Comparison of ENCODE assay signal across 19 cellular contexts in genomic region chr12:69901141-69901900, GRCh38.
A peak's percentile ranks its signal among the peaks of the same experiment; 100 is the strongest.
DNase-seq lines count a peak whose midpoint lies in the region; TF ChIP-seq lines count a peak whose summit lies in the region.
"Had no signal": no experiment of that assay in that cellular context is flagged by ENCODE, and none has a peak within 500 bp of the region (broad histone marks: within the 10 kb centered on the region; RNA-seq: fewer than 3 reads in every experiment).

No MANE protein-coding gene starts in this region.

- no peaks in the 10 kb centered on the region for H3K9me3 ChIP-seq in OCI-LY1 (ENCODE audit: low read length)
- H3K9me3 ChIP-seq: Caco-2, left ventricle myocardium inferior, SJCRH30, suprapubic skin had no signal

- H3K27me3 ChIP-seq in BJ (ENCODE audit: control insufficient read depth, insufficient read depth, low read length) (no peaks in the 10 kb centered on the region), OCI-LY1 (ENCODE audit: insufficient read depth, low read length) (no peaks in the 10 kb centered on the region)
- H3K27me3 ChIP-seq: SJCRH30, suprapubic skin had no signal

- peaks cover 5% of the 10 kb centered on the region; the same call in 1 of the 2 replicates for H3F3A ChIP-seq in OCI-LY1 (ENCODE audit: insufficient read depth, low read length)

- H3K4me2 ChIP-seq in OCI-LY1 (ENCODE audit: low read length): peak overlapping the region; percentile 36

- no peak overlapping the region for H3K4me3 ChIP-seq in BJ (ENCODE audit: low read depth, low read length)
- H3K4me3 ChIP-seq in OCI-LY1 (ENCODE audit: low read depth, low read length, poor library complexity, severe bottlenecking): no peak overlapping the region
- H3K4me3 ChIP-seq: coronary artery, left ventricle myocardium inferior, SJCRH30, suprapubic skin had no signal

- CTCF ChIA-PET in BJ (lab: Yijun Ruan, JAX): interaction anchor here (0.7 to 4.8 kb wide), 29 partner anchors 8 to 820 kb away, joined by 3 to 28 read pairs (median 3); no protein-coding TSS in a partner anchor

- no peaks in the 10 kb centered on the region for H3K79me2 ChIP-seq in OCI-LY1 (ENCODE audit: insufficient read depth, low read length)

- peak; percentile 36 for DNase-seq in BJ (ENCODE audit: low read depth)
- DNase-seq in HFFc6: peak; percentile 5
- peak; percentile 43 for DNase-seq in dedifferentiated amniotic fluid mesenchymal stem cell (ENCODE audit: extremely low spot score)
- no peak for DNase-seq in SKM-1 (lab: John Stamatoyannopoulos, UW; ENCODE audit: unreplicated experiment)
- DNase-seq in NCI-H2029 treated with DMSO at 0.1 percent for 48 hours (lab: John Stamatoyannopoulos, UW): no peak
- no peak for DNase-seq in kidney tubule cell (ENCODE audit: low spot score)
- DNase-seq in activated CD8-positive, alpha-beta memory T cell treated with anti-CD3 and anti-CD28 coated beads for 24 hours: no peak

- POLR2A ChIA-PET in BJ (lab: Charles Lee): no interaction called here

- H3K4me1 ChIP-seq in OCI-LY1 (ENCODE audit: insufficient read depth, low read length, severe bottlenecking): peaks cover 100% of the 10 kb centered on the region
- H3K4me1 ChIP-seq: Caco-2 had no signal

- H3K36me3 Mint-ChIP-seq in HFFc6 (ENCODE audit: low read depth): no peaks in the 10 kb centered on the region
- H3K36me3 Mint-ChIP-seq: activated naive CD4-positive, alpha-beta T cell treated with anti-CD3 and anti-CD28 coated beads, Interleukin-2, amount 50 U/mL, for 24 hours; mesothelial cell of epicardium; naive thymus-derived CD8-positive, alpha-beta T cell had no signal

- no peak for TF ChIP-seq CTCF in BJ (IDR thresholded peaks at IDR 0.05; ENCODE audit: insufficient read depth, low read depth, low read length)
- TF ChIP-seq CTCF in HFFc6 (IDR thresholded peaks at IDR 0.05): no peak
- no peak for TF ChIP-seq CTCF in OCI-LY1 (IDR thresholded peaks at IDR 0.05; ENCODE audit: low read length)

- no peaks in the 10 kb centered on the region for H4K20me1 ChIP-seq in OCI-LY1 (ENCODE audit: insufficient read depth, low read length)

- H3K9ac ChIP-seq in OCI-LY1 (ENCODE audit: low read length): peak overlapping the region; percentile 35; the same call in 1 of the 2 replicates

- no peak overlapping the region for H3K4me3 Mint-ChIP-seq in HFFc6
- H3K4me3 Mint-ChIP-seq: activated CD8-positive, alpha-beta T cell treated with anti-CD3 and anti-CD28 coated beads for 36 hours; activated naive CD4-positive, alpha-beta T cell treated with anti-CD3 and anti-CD28 coated beads, Interleukin-2, amount 50 U/mL, for 24 hours; endodermal cell; mesothelial cell of epicardium; naive thymus-derived CD8-positive, alpha-beta T cell had no signal

- H3K9me2 ChIP-seq in OCI-LY1 (ENCODE audit: low read depth, low read length): no peaks in the 10 kb centered on the region

- peaks cover 48% of the 10 kb centered on the region for H3K4me1 Mint-ChIP-seq in HFFc6 (ENCODE audit: low read depth)
- H3K4me1 Mint-ChIP-seq: activated naive CD4-positive, alpha-beta T cell treated with anti-CD3 and anti-CD28 coated beads, Interleukin-2, amount 50 U/mL, for 24 hours had no signal

- H3K27me3 Mint-ChIP-seq in HFFc6 (ENCODE audit: insufficient read depth): no peaks in the 10 kb centered on the region; the same call in none of the 2 replicates

- no peaks in the 10 kb centered on the region for H3K36me3 ChIP-seq in BJ (ENCODE audit: control insufficient read depth, insufficient read depth, low read length)
- H3K36me3 ChIP-seq in OCI-LY1 (ENCODE audit: insufficient read depth, low read length): no peaks in the 10 kb centered on the region
- H3K36me3 ChIP-seq: left ventricle myocardium inferior, SJCRH30, suprapubic skin had no signal

- peak overlapping the region; percentile 98 for H3K27ac ChIP-seq in OCI-LY1 (ENCODE audit: low read depth, low read length, poor library complexity, severe bottlenecking)
- H3K27ac ChIP-seq: coronary artery, left ventricle myocardium inferior, SJCRH30, suprapubic skin had no signal

- H3K9me3 Mint-ChIP-seq in HFFc6: no peaks in the 10 kb centered on the region
- H3K9me3 Mint-ChIP-seq: activated CD8-positive, alpha-beta T cell treated with anti-CD3 and anti-CD28 coated beads for 36 hours; activated naive CD4-positive, alpha-beta T cell treated with anti-CD3 and anti-CD28 coated beads, Interleukin-2, amount 50 U/mL, for 24 hours; activated T-helper 2 cell treated with anti-CD3 and anti-CD28 coated beads, Interferon-gamma antibody, Interleukin-2, Interleukin-4, amounts not matched to agents 10 μg/mL and 5 μg/mL and 100 μg/mL, durations not matched to agents 14 hours and 24 hours and 36 hours; endodermal cell; mesothelial cell of epicardium; naive thymus-derived CD8-positive, alpha-beta T cell had no signal

- H2AFZ ChIP-seq in OCI-LY1 (ENCODE audit: low read length): no peak overlapping the region

- no peak overlapping the region for H3K27ac Mint-ChIP-seq in HFFc6
- H3K27ac Mint-ChIP-seq: activated CD8-positive, alpha-beta T cell treated with anti-CD3 and anti-CD28 coated beads for 36 hours; activated naive CD4-positive, alpha-beta T cell treated with anti-CD3 and anti-CD28 coated beads, Interleukin-2, amount 50 U/mL, for 24 hours; activated T-helper 2 cell treated with anti-CD3 and anti-CD28 coated beads, Interferon-gamma antibody, Interleukin-2, Interleukin-4, amounts not matched to agents 10 μg/mL and 5 μg/mL and 100 μg/mL, durations not matched to agents 14 hours and 24 hours and 36 hours; endodermal cell; mesothelial cell of epicardium; naive thymus-derived CD8-positive, alpha-beta T cell had no signal

Comparison
In these comparisons a context has a peak if more than half of its experiments do, and no peak if none do; other contexts are left out.
1. DNase-seq: peak in BJ (single experiment), HFFc6 (single experiment) and dedifferentiated amniotic fluid mesenchymal stem cell (single experiment); none in SKM-1 (single experiment), NCI-H2029 treated with DMSO at 0.1 percent for 48 hours (single experiment), kidney tubule cell (single experiment) and activated CD8-positive, alpha-beta memory T cell treated with anti-CD3 and anti-CD28 coated beads for 24 hours (single experiment).